ENCODE assay signal across 13 cellular contexts in genomic region chr12:47237751-47238211, GRCh38.
DNase-seq lines count a peak whose midpoint lies in the region; ATAC-seq, FAIRE-seq and TF ChIP-seq lines count a peak whose summit lies in the region.
"Had no signal": no experiment of that assay in that cellular context is flagged by ENCODE, and none has a peak within 500 bp of the region (broad histone marks: within the 10 kb centered on the region; RNA-seq: fewer than 3 reads in every experiment).

No MANE protein-coding gene starts in this region.

- no peak overlapping the region for H3K9ac ChIP-seq in kidney (ENCODE audit: low read length in 2 of 2)

- peaks cover 88% of the 10 kb centered on the region for H3K36me3 Mint-ChIP-seq in activated naive CD4-positive, alpha-beta T cell treated with anti-CD3 and anti-CD28 coated beads, Interleukin-2, amount 10 ng/mL, durations not matched to agents 7 days and 5 days
- H3K36me3 Mint-ChIP-seq in activated B cell treated with CpG ODN at 0.5 μM for 24 hours (ENCODE audit: low read depth) = peaks cover 60% of the 10 kb centered on the region
- H3K36me3 Mint-ChIP-seq in stimulated activated effector memory CD8-positive, alpha-beta T cell treated with anti-CD3 and anti-CD28 coated beads, Interleukin-12 subunit alpha, Interleukin-12 subunit beta, amount 100 ng/mL, for 72 hours = peaks cover 70% of the 10 kb centered on the region

- H3K27me3 Mint-ChIP-seq in activated naive CD4-positive, alpha-beta T cell treated with anti-CD3 and anti-CD28 coated beads, Interleukin-2, amount 10 ng/mL, durations not matched to agents 7 days and 5 days = no peaks in the 10 kb centered on the region
- H3K27me3 Mint-ChIP-seq in activated B cell treated with CpG ODN at 0.5 μM for 24 hours = no peaks in the 10 kb centered on the region

- no peak for ATAC-seq in activated B cell treated with CpG ODN at 0.5 μM for 24 hours (ENCODE audit: low read depth)
- no peak for ATAC-seq in stimulated activated effector memory CD8-positive, alpha-beta T cell treated with anti-CD3 and anti-CD28 coated beads, Interleukin-12 subunit alpha, Interleukin-12 subunit beta, amount 100 ng/mL, for 72 hours
- ATAC-seq in GM21786 (IDR thresholded peaks at IDR 0.05; ENCODE audit: unreplicated experiment) = no peak

- no peaks in the 10 kb centered on the region for H3K9me3 ChIP-seq in kidney (ENCODE audit: control insufficient read depth in 1 of 2, low read length in 2 of 2)
- H3K9me3 ChIP-seq: left lung had no signal

- H3K4me3 Mint-ChIP-seq in activated naive CD4-positive, alpha-beta T cell treated with anti-CD3 and anti-CD28 coated beads, Interleukin-2, amount 10 ng/mL, durations not matched to agents 7 days and 5 days = no peak overlapping the region
- no peak overlapping the region for H3K4me3 Mint-ChIP-seq in activated B cell treated with CpG ODN at 0.5 μM for 24 hours
- H3K4me3 Mint-ChIP-seq in stimulated activated effector memory CD8-positive, alpha-beta T cell treated with anti-CD3 and anti-CD28 coated beads, Interleukin-12 subunit alpha, Interleukin-12 subunit beta, amount 100 ng/mL, for 72 hours = no peak overlapping the region

- H3K4me1 ChIP-seq in kidney (ENCODE audit: control insufficient read depth in 1 of 2, insufficient read depth in 1 of 2, low read depth in 1 of 2, low read length in 2 of 2) = no peaks in the 10 kb centered on the region

- H3K36me3 ChIP-seq in kidney (ENCODE audit: control insufficient read depth in 1 of 2, insufficient read depth in 2 of 2, low read length in 2 of 2) = no peaks in the 10 kb centered on the region

- no peak overlapping the region for H3K4me3 ChIP-seq in kidney (ENCODE audit: low read length in 2 of 2)
- H3K4me3 ChIP-seq: left lung had no signal

- CTCF ChIA-PET in activated naive CD4-positive, alpha-beta T cell treated with anti-CD3 and anti-CD28 coated beads, Interleukin-2, amount 10 ng/mL, durations not matched to agents 7 days and 5 days (lab: Charles Lee) = interaction anchor here (0.7 kb wide), 1 partner anchor 125 kb away, joined by 3 read pairs; no protein-coding TSS in a partner anchor
- CTCF ChIA-PET in activated B cell treated with CpG ODN at 0.5 μM for 24 hours (lab: Charles Lee) = interaction anchor here (0.7 kb wide), 1 partner anchor 11 kb away, joined by 3 read pairs; no protein-coding TSS in a partner anchor

- peak overlapping the region; percentile 71 for H3K27ac Mint-ChIP-seq in activated naive CD4-positive, alpha-beta T cell treated with anti-CD3 and anti-CD28 coated beads, Interleukin-2, amount 10 ng/mL, durations not matched to agents 7 days and 5 days
- peak overlapping the region; percentile 47 for H3K27ac Mint-ChIP-seq in activated B cell treated with CpG ODN at 0.5 μM for 24 hours
- H3K27ac Mint-ChIP-seq in stimulated activated effector memory CD8-positive, alpha-beta T cell treated with anti-CD3 and anti-CD28 coated beads, Interleukin-12 subunit alpha, Interleukin-12 subunit beta, amount 100 ng/mL, for 72 hours = peak overlapping the region; percentile 9

- FAIRE-seq in kidney (lab: Jason Lieb, UNC) = no peak

- peaks cover 5% of the 10 kb centered on the region for H3K9me3 Mint-ChIP-seq in activated naive CD4-positive, alpha-beta T cell treated with anti-CD3 and anti-CD28 coated beads, Interleukin-2, amount 10 ng/mL, durations not matched to agents 7 days and 5 days
- H3K9me3 Mint-ChIP-seq in activated B cell treated with CpG ODN at 0.5 μM for 24 hours = no peaks in the 10 kb centered on the region
- H3K9me3 Mint-ChIP-seq in stimulated activated effector memory CD8-positive, alpha-beta T cell treated with anti-CD3 and anti-CD28 coated beads, Interleukin-12 subunit alpha, Interleukin-12 subunit beta, amount 100 ng/mL, for 72 hours = peaks cover 3% of the 10 kb centered on the region

- no peak overlapping the region for H3K27ac ChIP-seq in kidney (ENCODE audit: low read depth in 2 of 2, low read length in 2 of 2)

- no peak for DNase-seq in activated naive CD4-positive, alpha-beta T cell treated with anti-CD3 and anti-CD28 coated beads, Interleukin-2, amount 10 ng/mL, durations not matched to agents 7 days and 5 days
- DNase-seq in activated naive CD4-positive, alpha-beta T cell treated with anti-CD3 and anti-CD28 coated beads, Interleukin-2, amount 50 U/mL, for 16 hours = no peak
- DNase-seq in activated B cell treated with CpG ODN at 0.5 μM for 24 hours (no peak), fibroblast of peridontal ligament (ENCODE audit: extremely low read depth) (peak; percentile 19), NCI-H2227 (lab: John Stamatoyannopoulos, UW; ENCODE audit: unreplicated experiment) (no peak), kidney (no peak)
- DNase-seq in stimulated activated effector memory CD8-positive, alpha-beta T cell treated with anti-CD3 and anti-CD28 coated beads, Interleukin-12 subunit alpha, Interleukin-12 subunit beta, amount 100 ng/mL, for 72 hours (ENCODE audit: low spot score in 2 of 2) = no peak
- DNase-seq: activated CD4-positive, alpha-beta T cell treated with anti-CD3 and anti-CD28 coated beads, Interleukin-2, amount 50 U/mL, for 4 hours; effector memory CD4-positive, alpha-beta T cell; GOT3; left lung; NCI-H345 had no signal

- TF ChIP-seq CTCF in activated B cell treated with CpG ODN at 0.5 μM for 24 hours (IDR thresholded peaks at IDR 0.05) (no peak), kidney (IDR thresholded peaks at IDR 0.05; ENCODE audit: borderline replicate concordance, extremely low read depth, insufficient read depth) (no peak)

- POLR2A ChIA-PET in activated B cell treated with CpG ODN at 0.5 μM for 24 hours (lab: Charles Lee) = interaction anchor here (0.5 to 0.9 kb wide), 2 partner anchors 9 to 160 kb away, joined by 3 to 5 read pairs; no protein-coding TSS in a partner anchor

- intact Hi-C loops in activated B cell treated with CpG ODN at 0.5 μM for 24 hours (cut with micrococcal nuclease) (no loop called here), kidney (cut with DNase I) (no loop called here)

- H3K4me1 Mint-ChIP-seq in activated naive CD4-positive, alpha-beta T cell treated with anti-CD3 and anti-CD28 coated beads, Interleukin-2, amount 10 ng/mL, durations not matched to agents 7 days and 5 days = peaks cover 64% of the 10 kb centered on the region
- H3K4me1 Mint-ChIP-seq in activated B cell treated with CpG ODN at 0.5 μM for 24 hours = peaks cover 31% of the 10 kb centered on the region
- H3K4me1 Mint-ChIP-seq in stimulated activated effector memory CD8-positive, alpha-beta T cell treated with anti-CD3 and anti-CD28 coated beads, Interleukin-12 subunit alpha, Interleukin-12 subunit beta, amount 100 ng/mL, for 72 hours = peaks cover 44% of the 10 kb centered on the region

Comparison
In these comparisons a context has a peak if more than half of its experiments do, and no peak if none do; other contexts are left out.
1. H3K27ac Mint-ChIP-seq: peak in every context shown above with its lines; median percentile 71 in activated naive CD4-positive, alpha-beta T cell treated with anti-CD3 and anti-CD28 coated beads, Interleukin-2, amount 10 ng/mL, durations not matched to agents 7 days and 5 days; 47 in activated B cell treated with CpG ODN at 0.5 μM for 24 hours; 9 in stimulated activated effector memory CD8-positive, alpha-beta T cell treated with anti-CD3 and anti-CD28 coated beads, Interleukin-12 subunit alpha, Interleukin-12 subunit beta, amount 100 ng/mL, for 72 hours.